28 cellular contexts compared by ENCODE assay signal in the genomic region with DNA sequence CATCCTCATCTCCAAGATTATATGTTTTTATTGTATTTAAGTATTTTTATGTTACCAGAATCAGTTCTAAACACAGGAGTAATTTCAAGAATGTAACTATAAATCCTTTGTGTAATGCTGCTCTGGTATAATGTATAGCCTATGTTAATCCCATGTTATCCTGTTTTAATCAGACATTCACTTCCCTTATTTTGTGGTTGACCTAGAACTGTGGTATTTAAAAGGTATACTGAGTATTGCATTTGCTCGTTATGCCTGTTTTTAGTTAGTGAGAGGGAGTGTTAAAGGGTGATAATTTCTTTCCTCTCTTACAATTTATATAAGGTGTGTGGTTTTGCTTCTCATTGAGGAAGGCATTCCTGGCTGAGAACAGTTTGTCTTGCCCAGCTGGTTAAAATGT.
"Had no signal": no experiment of that assay in that cellular context is flagged by ENCODE, and none has a peak within 500 bp of the region (broad histone marks: within the 10 kb centered on the region; RNA-seq: fewer than 3 reads in every experiment).

No MANE protein-coding gene starts in this region.

- H3K27me3 Mint-ChIP-seq: activated CD4-positive, alpha-beta memory T cell treated with anti-CD3 and anti-CD28 coated beads for 36 hours; activated CD4-positive, alpha-beta T cell treated with anti-CD3 and anti-CD28 coated beads, Interleukin-2, amount 10 ng/mL, durations not matched to agents 24 days and 14 days; activated naive CD4-positive, alpha-beta T cell treated with anti-CD3 and anti-CD28 coated beads, Interleukin-2, amount 50 U/mL, for 24 hours; activated naive CD8-positive, alpha-beta T cell treated with anti-CD3 and anti-CD28 coated beads, Interleukin-2, amount 50 U/mL, for 24 hours; naive B cell had no signal

- DNase-seq: activated CD4-positive, alpha-beta memory T cell treated with anti-CD3 and anti-CD28 coated beads for 36 hours; activated CD4-positive, alpha-beta T cell treated with anti-CD3 and anti-CD28 coated beads, Interleukin-2, amount 10 ng/mL, durations not matched to agents 24 days and 14 days; activated CD4-positive, CD25-positive, alpha-beta regulatory T cell treated with anti-CD3 and anti-CD28 coated beads, Interleukin-2, amount 50 U/mL, for 72 hours; activated CD8-positive, alpha-beta memory T cell treated with anti-CD3 and anti-CD28 coated beads, Interleukin-2, amount 50 U/mL, for 4 hours; activated naive CD8-positive, alpha-beta T cell treated with anti-CD3 and anti-CD28 coated beads, Interleukin-2, amount 50 U/mL, for 24 hours; activated T-cell treated with anti-CD3 and anti-CD28 coated beads, Interleukin-2, amount 50 U/mL, for 1 hour; amygdala; central memory CD4-positive, alpha-beta T cell; kidney; left colon; mammary epithelial cell; naive B cell; nephron progenitor cell; pancreas; retina; stimulated activated CD4-positive, alpha-beta T cell treated with anti-CD3 and anti-CD28 coated beads, Interleukin-4, amount 100 ng/mL, for 24 hours; stomach; thyroid gland; upper lobe of left lung had no signal

- H3K36me3 ChIP-seq: pancreas, prostate gland, thyroid gland had no signal

- H3K4me1 Mint-ChIP-seq: activated naive CD8-positive, alpha-beta T cell treated with anti-CD3 and anti-CD28 coated beads, Interleukin-2, amount 50 U/mL, for 24 hours; nephron progenitor cell had no signal

- H3K27me3 ChIP-seq: gastroesophageal sphincter, hepatocyte, pancreas, stomach, thyroid gland, upper lobe of left lung had no signal

- H3K9me3 ChIP-seq: gastroesophageal sphincter, pancreas, prostate gland, stomach, thyroid gland, upper lobe of left lung had no signal

- H3K4me3 Mint-ChIP-seq: activated CD4-positive, alpha-beta memory T cell treated with anti-CD3 and anti-CD28 coated beads for 36 hours; activated CD4-positive, alpha-beta T cell treated with anti-CD3 and anti-CD28 coated beads, Interleukin-2, amount 10 ng/mL, durations not matched to agents 24 days and 14 days; activated naive CD4-positive, alpha-beta T cell treated with anti-CD3 and anti-CD28 coated beads, Interleukin-2, amount 50 U/mL, for 24 hours; activated naive CD8-positive, alpha-beta T cell treated with anti-CD3 and anti-CD28 coated beads, Interleukin-2, amount 50 U/mL, for 24 hours; naive B cell; nephron progenitor cell; stimulated activated effector memory CD8-positive, alpha-beta T cell treated with anti-CD3 and anti-CD28 coated beads, Interleukin-12 subunit alpha, Interleukin-12 subunit beta, amount 100 ng/mL, for 72 hours; T-helper 2 cell treated with Interferon-gamma antibody and Interleukin-4, amounts not matched to agents 5 μg/mL and 100 μg/mL, for 36 hours had no signal

- H2AFZ ChIP-seq: hepatocyte had no signal

- H3K27ac Mint-ChIP-seq: activated CD4-positive, alpha-beta memory T cell treated with anti-CD3 and anti-CD28 coated beads for 36 hours; activated CD4-positive, alpha-beta T cell treated with anti-CD3 and anti-CD28 coated beads, Interleukin-2, amount 10 ng/mL, durations not matched to agents 24 days and 14 days; activated naive CD4-positive, alpha-beta T cell treated with anti-CD3 and anti-CD28 coated beads, Interleukin-2, amount 50 U/mL, for 24 hours; activated naive CD8-positive, alpha-beta T cell treated with anti-CD3 and anti-CD28 coated beads, Interleukin-2, amount 50 U/mL, for 24 hours; nephron progenitor cell; stimulated activated effector memory CD8-positive, alpha-beta T cell treated with anti-CD3 and anti-CD28 coated beads, Interleukin-12 subunit alpha, Interleukin-12 subunit beta, amount 100 ng/mL, for 72 hours; T-helper 2 cell treated with Interferon-gamma antibody and Interleukin-4, amounts not matched to agents 5 μg/mL and 100 μg/mL, for 36 hours had no signal

- H3K27ac ChIP-seq: gastroesophageal sphincter, hepatocyte, pancreas, prostate gland, skin epidermis, stomach, thyroid gland, upper lobe of left lung had no signal

- FAIRE-seq: endothelial cell of umbilical vein, kidney, pancreas had no signal

- H3K4me1 ChIP-seq: gastroesophageal sphincter, pancreas, prostate gland, stomach, thyroid gland, upper lobe of left lung had no signal

- ATAC-seq: activated naive CD8-positive, alpha-beta T cell treated with anti-CD3 and anti-CD28 coated beads, Interleukin-2, amount 50 U/mL, for 24 hours; gastroesophageal sphincter; left colon; pancreas; sciatic nerve; stimulated activated effector memory CD8-positive, alpha-beta T cell treated with anti-CD3 and anti-CD28 coated beads, Interleukin-12 subunit alpha, Interleukin-12 subunit beta, amount 100 ng/mL, for 72 hours had no signal

- H3K4me2 ChIP-seq: hepatocyte had no signal

- H3K4me3 ChIP-seq: gastroesophageal sphincter, hepatocyte, pancreas, prostate gland, skin epidermis, stomach, thyroid gland, upper lobe of left lung had no signal
